21 cellular contexts compared by ENCODE assay signal in the genomic region with DNA sequence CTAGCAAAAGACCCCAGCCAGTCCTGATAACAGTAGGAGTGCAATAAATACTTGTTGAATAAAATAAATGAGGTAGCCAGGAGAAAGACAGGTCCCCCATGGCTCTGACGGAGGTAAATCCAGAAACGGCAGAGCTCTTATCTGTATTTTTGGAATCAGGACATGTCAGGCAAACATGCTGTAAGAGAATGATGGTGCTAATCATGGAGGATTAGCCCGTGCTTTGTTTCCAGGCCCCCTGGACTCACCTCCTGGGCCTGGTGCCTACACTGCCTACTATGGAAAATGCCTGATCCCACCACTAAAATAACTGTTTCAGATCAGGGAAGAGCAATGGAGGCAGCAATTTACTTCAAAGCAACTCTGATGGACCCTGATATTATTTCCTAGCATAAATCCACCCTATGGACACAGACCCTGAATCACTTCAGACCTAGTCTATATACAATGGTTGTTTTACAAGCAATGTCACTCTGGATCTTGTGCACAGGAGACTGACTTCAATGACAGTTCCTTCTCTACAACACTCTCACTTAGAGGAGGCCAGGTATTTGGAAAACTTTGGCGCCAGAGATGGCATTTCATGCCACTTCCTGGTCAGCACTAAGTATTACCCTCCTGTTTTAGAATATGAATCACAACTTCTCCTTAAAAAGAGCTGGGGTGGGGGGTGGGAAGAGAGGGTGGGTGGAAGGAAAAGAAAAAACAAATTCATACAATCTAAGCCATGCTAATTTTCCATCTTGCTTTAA. TPM values are rescaled to one million over a fixed set of nuclear protein-coding genes. Genes with fewer than 3 reads are reported as not detected.
A peak's percentile ranks its signal among the peaks of the same experiment; 100 is the strongest.
DNase-seq lines count a peak whose midpoint lies in the region; ATAC-seq, FAIRE-seq and TF ChIP-seq lines count a peak whose summit lies in the region.
"Had no signal": no experiment of that assay in that cellular context is flagged by ENCODE, and none has a peak within 500 bp of the region (broad histone marks: within the 10 kb centered on the region; RNA-seq: fewer than 3 reads in every experiment).

No MANE protein-coding gene starts in this region.

- H3K27me3 Mint-ChIP-seq in GM23338 (ENCODE audit: insufficient read depth, low read depth, poor library complexity) (peaks cover 4% of the 10 kb centered on the region), endodermal cell (ENCODE audit: insufficient read depth) (no peaks in the 10 kb centered on the region)
- no peaks in the 10 kb centered on the region for H3K27me3 Mint-ChIP-seq in activated naive CD4-positive, alpha-beta T cell treated with anti-CD3 and anti-CD28 coated beads, Interleukin-2, amount 10 ng/mL, durations not matched to agents 7 days and 5 days
- H3K27me3 Mint-ChIP-seq: naive thymus-derived CD8-positive, alpha-beta T cell had no signal

- no peaks in the 10 kb centered on the region for H3F3A ChIP-seq in GM23338 (replicated peaks; ENCODE audit: low read depth)

- no peak overlapping the region for H3K27ac ChIP-seq in BLaER1 treated with 17β-estradiol and CSF1 and Interleukin-3, amounts not matched to agents 10 nM and 100 nM
- H3K27ac ChIP-seq in GM23338 (ENCODE audit: low read depth) (no peak overlapping the region), endodermal cell (ENCODE audit: low read depth, low read length) (no peak overlapping the region), osteoblast (ENCODE audit: low read depth, low read length) (peak overlapping the region; percentile 23)
- H3K27ac ChIP-seq: brain microvascular endothelial cell, SJCRH30 had no signal

- peak overlapping the region; percentile 90 to 99 (median 96) for H3K4me2 ChIP-seq in BLaER1 treated with 17β-estradiol and CSF1 and Interleukin-3, amounts not matched to agents 10 nM and 100 nM
- H3K4me2 ChIP-seq in GM23338, result peak overlapping the region; percentile 45; the same call in 1 of the 2 replicates
- H3K4me2 ChIP-seq in osteoblast (ENCODE audit: insufficient read depth, low read length), result peak overlapping the region; percentile 59

- H3K4me3 ChIP-seq in BLaER1 treated with 17β-estradiol and CSF1 and Interleukin-3, amounts not matched to agents 10 nM and 100 nM, result no peak overlapping the region
- H3K4me3 ChIP-seq in GM23338, result no peak overlapping the region
- H3K4me3 ChIP-seq in endodermal cell (ENCODE audit: low read length), result no peak overlapping the region
- H3K4me3 ChIP-seq in osteoblast (ENCODE audit: insufficient read depth, low read length), result peak overlapping the region; percentile 8
- H3K4me3 ChIP-seq: HAP-1, SJCRH30, uterus had no signal

- H3K27me3 ChIP-seq in BLaER1 treated with 17β-estradiol and CSF1 and Interleukin-3, amounts not matched to agents 10 nM and 100 nM, result no peaks in the 10 kb centered on the region
- H3K27me3 ChIP-seq in GM23338 (ENCODE audit: insufficient read depth), result no peaks in the 10 kb centered on the region
- H3K27me3 ChIP-seq in endodermal cell (ENCODE audit: control insufficient read depth, insufficient read depth, low read length, poor library complexity, severe bottlenecking), result no peaks in the 10 kb centered on the region
- H3K27me3 ChIP-seq in osteoblast (ENCODE audit: insufficient read depth, low read length), result no peaks in the 10 kb centered on the region
- H3K27me3 ChIP-seq: brain microvascular endothelial cell, SJCRH30, uterus had no signal

- peak overlapping the region; percentile 41; the same call in 1 of the 2 replicates for H3K27ac Mint-ChIP-seq in GM23338
- H3K27ac Mint-ChIP-seq in endodermal cell, result peak overlapping the region; percentile 61
- H3K27ac Mint-ChIP-seq in activated naive CD4-positive, alpha-beta T cell treated with anti-CD3 and anti-CD28 coated beads, Interleukin-2, amount 10 ng/mL, durations not matched to agents 7 days and 5 days, result no peak overlapping the region

- H2AFZ ChIP-seq in GM23338, result no peak overlapping the region
- no peak overlapping the region for H2AFZ ChIP-seq in osteoblast (ENCODE audit: low read length)

- H3K36me3 ChIP-seq in BLaER1 treated with 17β-estradiol and CSF1 and Interleukin-3, amounts not matched to agents 10 nM and 100 nM, result peaks cover 7 to 51% (median 23%) of the 10 kb centered on the region in 11 experiments; a peak in 21 of 22 replicates
- H3K36me3 ChIP-seq in GM23338 (ENCODE audit: insufficient read depth), result no peaks in the 10 kb centered on the region; the same call in 1 of the 2 replicates
- H3K36me3 ChIP-seq in endodermal cell (ENCODE audit: control insufficient read depth, insufficient read depth, low read length), result peaks cover 14% of the 10 kb centered on the region
- no peaks in the 10 kb centered on the region for H3K36me3 ChIP-seq in osteoblast (ENCODE audit: insufficient read depth, low read length)
- H3K36me3 ChIP-seq: uterus had no signal

- TF ChIP-seq POLR2A in H54 (IDR thresholded peaks at IDR 0.05; ENCODE audit: low read depth, low read length), result no peak

- H3K9me3 Mint-ChIP-seq in GM23338 (no peaks in the 10 kb centered on the region), endodermal cell (no peaks in the 10 kb centered on the region)
- no peaks in the 10 kb centered on the region for H3K9me3 Mint-ChIP-seq in activated naive CD4-positive, alpha-beta T cell treated with anti-CD3 and anti-CD28 coated beads, Interleukin-2, amount 10 ng/mL, durations not matched to agents 7 days and 5 days
- H3K9me3 Mint-ChIP-seq: naive thymus-derived CD8-positive, alpha-beta T cell had no signal

- peaks cover 88 to 99% (median 95%) of the 10 kb centered on the region in 10 experiments for H3K4me1 ChIP-seq in BLaER1 treated with 17β-estradiol and CSF1 and Interleukin-3, amounts not matched to agents 10 nM and 100 nM
- H3K4me1 ChIP-seq in GM23338 (ENCODE audit: insufficient read depth) (peaks cover 74% of the 10 kb centered on the region), endodermal cell (ENCODE audit: control insufficient read depth, insufficient read depth, low read length) (no peaks in the 10 kb centered on the region), osteoblast (ENCODE audit: insufficient read depth, low read length) (peaks cover 81% of the 10 kb centered on the region)

- peaks cover 100% of the 10 kb centered on the region in 11 experiments for H4K20me1 ChIP-seq in BLaER1 treated with 17β-estradiol and CSF1 and Interleukin-3, amounts not matched to agents 10 nM and 100 nM
- H4K20me1 ChIP-seq in GM23338 (replicated peaks; ENCODE audit: insufficient read depth) (peaks cover 93% of the 10 kb centered on the region), osteoblast (ENCODE audit: insufficient read depth, low read length) (peaks cover 40% of the 10 kb centered on the region)

- 50 to 62% methylated on average over 3 to 4 of the region's 4 CpGs for WGBS in endodermal cell (ENCODE audit: insufficient coverage in 1 of 2, insufficient read length in 1 of 2), 2 experiments

- CTCF ChIA-PET in activated naive CD4-positive, alpha-beta T cell treated with anti-CD3 and anti-CD28 coated beads, Interleukin-2, amount 10 ng/mL, durations not matched to agents 7 days and 5 days (lab: Charles Lee), result interaction anchor here (0.7 to 1.0 kb wide), 3 partner anchors 22 to 42 kb away, joined by 3 to 5 read pairs (median 3); no protein-coding TSS in a partner anchor

- peaks cover 9% of the 10 kb centered on the region; the same call in 2 of the 3 replicates for H3K36me3 Mint-ChIP-seq in GM23338 (ENCODE audit: low read depth)
- peaks cover 20% of the 10 kb centered on the region for H3K36me3 Mint-ChIP-seq in endodermal cell (ENCODE audit: low read depth)
- H3K36me3 Mint-ChIP-seq in activated naive CD4-positive, alpha-beta T cell treated with anti-CD3 and anti-CD28 coated beads, Interleukin-2, amount 10 ng/mL, durations not matched to agents 7 days and 5 days, result peaks cover 26% of the 10 kb centered on the region

- peaks cover 68% of the 10 kb centered on the region for H3K4me1 Mint-ChIP-seq in GM23338
- peaks cover 65% of the 10 kb centered on the region for H3K4me1 Mint-ChIP-seq in endodermal cell
- peaks cover 76% of the 10 kb centered on the region for H3K4me1 Mint-ChIP-seq in activated naive CD4-positive, alpha-beta T cell treated with anti-CD3 and anti-CD28 coated beads, Interleukin-2, amount 10 ng/mL, durations not matched to agents 7 days and 5 days

- no peaks in the 10 kb centered on the region for H3K9me3 ChIP-seq in BLaER1 treated with 17β-estradiol and CSF1 and Interleukin-3, amounts not matched to agents 10 nM and 100 nM (replicated peaks in 1 of 11)
- H3K9me3 ChIP-seq in endodermal cell (ENCODE audit: control insufficient read depth, low read length) (no peaks in the 10 kb centered on the region), osteoblast (ENCODE audit: low read depth, low read length) (no peaks in the 10 kb centered on the region)
- H3K9me3 ChIP-seq: HAP-1, SJCRH30, uterus had no signal

- no peak for FAIRE-seq in H54 (lab: Jason Lieb, UNC)

- TF ChIP-seq CTCF in GM23338 (conservative IDR thresholded peaks at IDR 0.05; ENCODE audit: low read depth in 2 of 2), result no peak
- no peak for TF ChIP-seq CTCF in endodermal cell (conservative IDR thresholded peaks at IDR 0.05)
- no peak for TF ChIP-seq CTCF in osteoblast (IDR thresholded peaks at IDR 0.05; ENCODE audit: extremely low read depth, low read depth, low read length)

- H3K4me3 Mint-ChIP-seq in GM23338 (no peak overlapping the region), endodermal cell (no peak overlapping the region)
- H3K4me3 Mint-ChIP-seq in activated naive CD4-positive, alpha-beta T cell treated with anti-CD3 and anti-CD28 coated beads, Interleukin-2, amount 10 ng/mL, durations not matched to agents 7 days and 5 days, result no peak overlapping the region

- peak; percentile 51 for ATAC-seq in GM23338
- ATAC-seq in GM19328 (IDR thresholded peaks at IDR 0.05; ENCODE audit: unreplicated experiment), result no peak
- ATAC-seq: naive thymus-derived CD8-positive, alpha-beta T cell had no signal

- no peaks in the 10 kb centered on the region for H3K9me2 ChIP-seq in GM23338 (ENCODE audit: insufficient read depth)

- H3K79me2 ChIP-seq in GM23338 (replicated peaks; ENCODE audit: insufficient read depth) (peaks cover 100% of the 10 kb centered on the region), osteoblast (ENCODE audit: insufficient read depth, low read length) (peaks cover 95% of the 10 kb centered on the region)

- DNase-seq in GM23338 (ENCODE audit: low spot score) (no peak), endodermal cell (peak; percentile 59), osteoblast (ENCODE audit: insufficient read length, low spot score, missing footprints) (no peak), H54 (ENCODE audit: insufficient read length, low spot score) (no peak)
- DNase-seq in activated naive CD4-positive, alpha-beta T cell treated with anti-CD3 and anti-CD28 coated beads, Interleukin-2, amount 10 ng/mL, durations not matched to agents 7 days and 5 days, result no peak
- DNase-seq in stimulated activated CD4-positive, alpha-beta T cell treated with anti-CD3 and anti-CD28 coated beads, Interleukin-4, amount 100 ng/mL, for 4 hours, result no peak
- DNase-seq: brain microvascular endothelial cell; Calu3; KG1; naive thymus-derived CD8-positive, alpha-beta T cell; NCI-H1105; NCI-H526 treated with DMSO at 0.1 percent for 48 hours; SJCRH30; stimulated activated CD4-positive, alpha-beta T cell treated with anti-CD3 and anti-CD28 coated beads, Interleukin-1b, Interleukin-23, amount 100 ng/mL, for 48 hours; uterus had no signal

- peak overlapping the region in 1 of 11 experiments; percentile 13; a peak in 1 of 22 replicates for H3K9ac ChIP-seq in BLaER1 treated with 17β-estradiol and CSF1 and Interleukin-3, amounts not matched to agents 10 nM and 100 nM
- no peak overlapping the region for H3K9ac ChIP-seq in endodermal cell (ENCODE audit: extremely low read depth, low read length, poor library complexity, severe bottlenecking)

RNA-seq across cellular contexts. Expression of gene MRPL14, which starts 6.4 kb away (rescaled TPM):
- 62.6 and 70.0 TPM in 2 replicates for total RNA-seq in GM23338 (2014; rRNA removed; shearing (Covaris generic))
- polyA plus RNA-seq in GM23338 (2016; fragmentation: Nextera tagmentation; extraction: Ambion mirVana), result 178 and 191 TPM in 2 replicates
- total RNA-seq in endodermal cell (10 to 100 TPM; 66.5 to 69.6 TPM), osteoblast (47.7 and 49.9 TPM in 2 replicates)
- 63.6 TPM for polyA plus RNA-seq in endodermal cell (2013, experiment 1 of 2)
- polyA plus RNA-seq in endodermal cell (2013, experiment 2 of 2), result 56.9 TPM

RNA-seq across cellular contexts. Expression of gene TMEM63B, which starts 6.5 kb away (rescaled TPM):
- total RNA-seq in GM23338 (2014; rRNA removed; shearing (Covaris generic)), result 30.2 and 36.0 TPM in 2 replicates
- 8.0 and 10.1 TPM in 2 replicates for polyA plus RNA-seq in GM23338 (2016; fragmentation: Nextera tagmentation; extraction: Ambion mirVana)
- 10 to 100 TPM; 64.6 to 65.2 TPM for total RNA-seq in endodermal cell
- 46.5 TPM for polyA plus RNA-seq in endodermal cell (2013, experiment 1 of 2)
- 41.4 TPM for polyA plus RNA-seq in endodermal cell (2013, experiment 2 of 2)
- 32.7 and 36.6 TPM in 2 replicates for total RNA-seq in osteoblast

RNA-seq across cellular contexts. Expression of gene CAPN11, which starts 37.8 kb away (rescaled TPM):
- total RNA-seq in GM23338 (2014; rRNA removed; shearing (Covaris generic)), result 1.2 and 1.7 TPM in 2 replicates
- polyA plus RNA-seq in GM23338 (2016; fragmentation: Nextera tagmentation; extraction: Ambion mirVana), result 0.61 and 1.1 TPM in 2 replicates
- total RNA-seq in endodermal cell (1 to 10 TPM in 1 of 2 donors, under 1 TPM in 1; 0.53 to 1.2 TPM), osteoblast (not detected in 2 replicates)
- 0.18 TPM for polyA plus RNA-seq in endodermal cell (2013, experiment 1 of 2)
- 0.17 TPM for polyA plus RNA-seq in endodermal cell (2013, experiment 2 of 2)
- total RNA-seq: activated CD8-positive, alpha-beta memory T cell treated with anti-CD3 and anti-CD28 coated beads for 36 hours; Calu3; G401; naive thymus-derived CD8-positive, alpha-beta T cell; renal cortical epithelial cell had no signal
- polyA plus RNA-seq: naive thymus-derived CD8-positive, alpha-beta T cell had no signal

Comparison
In these comparisons a context has a peak if more than half of its experiments do, and no peak if none do; other contexts are left out.
1. H3K4me2 ChIP-seq: peak in every context shown above with its lines; median percentile 96 in BLaER1 treated with 17β-estradiol and CSF1 and Interleukin-3, amounts not matched to agents 10 nM and 100 nM; 59 in osteoblast; 45 in GM23338.